ENCODE assay signal across 16 cellular contexts in the genomic region with DNA sequence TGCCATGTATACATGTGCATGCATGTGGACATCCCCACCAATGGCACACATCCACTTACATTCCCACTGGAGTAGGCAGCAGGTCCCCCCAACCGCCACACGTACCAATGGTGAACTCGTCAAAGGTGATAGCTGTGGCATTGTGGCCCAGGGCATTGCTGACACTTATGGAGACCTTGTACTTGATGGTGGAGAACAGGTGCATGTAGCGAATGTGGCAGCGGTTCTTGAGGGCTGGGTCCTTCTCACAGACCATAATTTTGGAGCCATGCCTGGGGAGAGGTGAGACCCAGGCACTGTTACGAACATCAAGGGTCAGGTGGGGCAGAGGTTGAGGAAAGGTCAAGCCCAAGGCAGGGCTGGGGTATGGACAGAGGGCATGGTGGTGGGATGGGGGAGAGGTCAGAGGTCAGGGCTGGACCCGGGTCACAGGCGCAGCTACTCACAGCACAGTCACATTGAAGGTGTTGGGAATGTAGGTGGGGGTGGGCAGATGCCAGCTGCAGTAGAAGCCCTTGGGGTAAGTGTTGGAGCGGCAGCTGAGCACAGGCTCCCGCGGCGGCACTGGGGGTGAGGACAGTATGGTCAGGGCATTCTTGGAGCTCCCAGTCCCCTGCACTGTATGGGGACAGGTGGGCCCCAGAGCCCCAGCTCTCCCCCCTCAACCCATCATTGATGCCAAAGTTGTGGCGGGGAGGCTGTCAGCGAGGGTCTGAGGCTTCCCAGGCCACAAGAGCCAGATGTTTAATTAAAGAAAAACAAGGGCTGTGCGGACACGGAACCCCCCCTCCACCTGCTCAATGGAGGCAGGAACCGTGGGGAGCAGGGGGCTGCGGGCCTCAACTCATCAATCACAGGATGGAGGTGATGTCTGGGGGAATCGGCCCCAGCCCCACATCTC. TPM values are rescaled to one million over a fixed set of nuclear protein-coding genes. Genes with fewer than 3 reads are reported as not detected.
"Had no signal": no experiment of that assay in that cellular context is flagged by ENCODE, and none has a peak within 500 bp of the region (broad histone marks: within the 10 kb centered on the region; RNA-seq: fewer than 3 reads in every experiment).

No MANE protein-coding gene starts in this region.

- H3K4me3 ChIP-seq: dorsolateral prefrontal cortex, tibial nerve, uterus had no signal

- H3K9me3 ChIP-seq: uterus had no signal

- H3K4me1 ChIP-seq: foreskin keratinocyte had no signal

- ATAC-seq: foreskin keratinocyte had no signal

- DNase-seq: activated CD4-positive, alpha-beta T cell treated with anti-CD3 and anti-CD28 coated beads, Interleukin-2, amount 50 U/mL, for 48 hours; activated naive CD8-positive, alpha-beta T cell treated with anti-CD3 and anti-CD28 coated beads for 36 hours; amniotic stem cell; caudate nucleus; foreskin keratinocyte; naive B cell; nucleus accumbens; SW 1271; T-helper 2 cell; uterus had no signal

- H3K36me3 ChIP-seq: uterus had no signal

- H3K27ac ChIP-seq: epithelial cell of prostate, foreskin keratinocyte, tibial nerve, uterus had no signal

- H3K27me3 ChIP-seq: tibial nerve, uterus had no signal

RNA-seq across cellular contexts. Expression of gene CNTFR, which starts 31.9 kb away (rescaled TPM):
- total RNA-seq: activated naive CD8-positive, alpha-beta T cell treated with anti-CD3 and anti-CD28 coated beads for 36 hours; fibroblast of lung; foreskin keratinocyte; mononuclear cell had no signal
- polyA plus RNA-seq: fibroblast of lung, foreskin keratinocyte had no signal

RNA-seq across cellular contexts. Expression of gene ENHO, which starts 34.9 kb away (rescaled TPM):
- total RNA-seq: fibroblast of lung, foreskin keratinocyte had no signal
- polyA plus RNA-seq: fibroblast of lung, keratinocyte had no signal
